ENCODE assay signal across 7 cellular contexts in genomic region chr2:119222863-119223520, GRCh38. TPM values are rescaled to one million over a fixed set of nuclear protein-coding genes. Genes with fewer than 3 reads are reported as not detected.
A peak's percentile ranks its signal among the peaks of the same experiment; 100 is the strongest.
DNase-seq lines count a peak whose midpoint lies in the region; ATAC-seq, FAIRE-seq and TF ChIP-seq lines count a peak whose summit lies in the region.

No MANE protein-coding gene starts in this region.

- no peaks in the 10 kb centered on the region for H3K9me3 Mint-ChIP-seq in IgD-negative memory B cell

- TF ChIP-seq CTCF in breast epithelium (IDR thresholded peaks at IDR 0.05), result no peak
- TF ChIP-seq CTCF in lung (IDR thresholded peaks at IDR 0.05; ENCODE audit: control extremely low read depth, extremely low read depth), result no peak
- no peak for TF ChIP-seq CTCF in thyroid gland (IDR thresholded peaks at IDR 0.05)

- H3K4me3 Mint-ChIP-seq in IgD-negative memory B cell, result peak overlapping the region; percentile 76 to 88 (median 80)

- no peak for ATAC-seq in lung (ENCODE audit: insufficient read depth, low FRiP score)

- no peaks in the 10 kb centered on the region for H3K27me3 ChIP-seq in breast epithelium
- no peaks in the 10 kb centered on the region for H3K27me3 ChIP-seq in lung (ENCODE audit: control insufficient read depth, insufficient read depth)
- H3K27me3 ChIP-seq in thyroid gland, result no peaks in the 10 kb centered on the region
- no peaks in the 10 kb centered on the region for H3K27me3 ChIP-seq in small intestine (ENCODE audit: control insufficient read depth in 2 of 2, insufficient read depth in 2 of 2, low read length in 2 of 2)

- TF ChIP-seq POLR2A in breast epithelium (IDR thresholded peaks at IDR 0.05) (no peak), thyroid gland (IDR thresholded peaks at IDR 0.05) (no peak)

- no peaks in the 10 kb centered on the region for H3K9me3 ChIP-seq in breast epithelium
- H3K9me3 ChIP-seq in lung (ENCODE audit: control insufficient read depth in 2 of 2, insufficient read depth in 1 of 2, low read length in 1 of 2), result no peaks in the 10 kb centered on the region
- H3K9me3 ChIP-seq in thyroid gland, result no peaks in the 10 kb centered on the region
- H3K9me3 ChIP-seq in small intestine (ENCODE audit: control insufficient read depth, low read depth), result no peaks in the 10 kb centered on the region

- peaks cover 7% of the 10 kb centered on the region for H3K27me3 Mint-ChIP-seq in IgD-negative memory B cell

- intact Hi-C loops in breast epithelium (cut with DNase I; ENCODE audit: low total_unique reads), result loop anchor here (10.0 kb wide), 1 partner anchor 942 kb away; no protein-coding TSS in a partner anchor
- intact Hi-C loops in thyroid gland (cut with DNase I), result loop anchor here (5.0 kb wide), 1 partner anchor 64 kb away; no protein-coding TSS in a partner anchor

- FAIRE-seq in small intestine (lab: Jason Lieb, UNC) (no peak), frontal cortex (lab: Jason Lieb, UNC) (no peak)

- no peaks in the 10 kb centered on the region for H3K36me3 ChIP-seq in breast epithelium
- H3K36me3 ChIP-seq in lung (ENCODE audit: control insufficient read depth in 2 of 2, insufficient read depth in 2 of 2, low read length in 2 of 2), result no peaks in the 10 kb centered on the region
- no peaks in the 10 kb centered on the region for H3K36me3 ChIP-seq in thyroid gland
- no peaks in the 10 kb centered on the region for H3K36me3 ChIP-seq in small intestine (ENCODE audit: control insufficient read depth in 2 of 2, insufficient read depth in 2 of 2, low read length in 2 of 2)

- no peak for DNase-seq in breast epithelium (ENCODE audit: low spot score in 2 of 2)
- DNase-seq in lung (ENCODE audit: low spot score), result no peak
- DNase-seq in thyroid gland, result no peak
- DNase-seq in small intestine, result no peak
- no peak for DNase-seq in frontal cortex (ENCODE audit: low spot score in 2 of 2)
- DNase-seq in NCI-H2171 (lab: John Stamatoyannopoulos, UW), result no peak

- peaks cover 0 to 13% of the 10 kb centered on the region in 2 donors for H3K4me1 ChIP-seq in breast epithelium
- H3K4me1 ChIP-seq in lung (ENCODE audit: control insufficient read depth in 2 of 2, insufficient read depth in 2 of 2, low read length in 2 of 2), result peaks cover 0 to 16% of the 10 kb centered on the region in 2 donors
- peaks cover 11 to 35% of the 10 kb centered on the region in 2 donors for H3K4me1 ChIP-seq in thyroid gland
- H3K4me1 ChIP-seq in small intestine (ENCODE audit: control insufficient read depth in 2 of 2, insufficient read depth in 1 of 2, low read depth in 1 of 2, low read length in 1 of 2), result no peaks in the 10 kb centered on the region

- WGBS in lung, 2 donors, result 76% methylated on average over 22 of the region's 22 CpGs
- 75 to 82% methylated on average over 20 to 22 of the region's 22 CpGs for WGBS in thyroid gland, 2 donors
- WGBS in small intestine, 3 donors, result 71 to 75% (median 73%) methylated on average over 21 to 22 of the region's 22 CpGs

- H3K36me3 Mint-ChIP-seq in IgD-negative memory B cell, result peaks cover 3% of the 10 kb centered on the region

- H3K27ac ChIP-seq in breast epithelium (peak overlapping the region; percentile 48 to 70), lung (ENCODE audit: low read depth in 1 of 2, low read length in 1 of 2) (no peak overlapping the region), thyroid gland (peak overlapping the region in 2 of 3 donors; percentile 12 to 42), small intestine (ENCODE audit: low read depth in 1 of 2, low read length in 1 of 2) (no peak overlapping the region)

- peak overlapping the region; percentile 66 to 86 (median 74) for H3K4me3 ChIP-seq in breast epithelium
- H3K4me3 ChIP-seq in lung, result peak overlapping the region; percentile 1
- H3K4me3 ChIP-seq in thyroid gland (replicated peaks in 1 of 3), result peak overlapping the region in 1 of 3 donors; percentile 73
- H3K4me3 ChIP-seq in small intestine (ENCODE audit: low read depth in 1 of 2, low read length in 2 of 2), result peak overlapping the region in 1 of 2 donors; percentile 63

- H3K27ac Mint-ChIP-seq in IgD-negative memory B cell, result peak overlapping the region in 1 of 3 donors; percentile 81

- peaks cover 0 to 8% (median 5%) of the 10 kb centered on the region in 3 donors for H3K4me1 Mint-ChIP-seq in IgD-negative memory B cell

RNA-seq across cellular contexts. Expression of gene STEAP3, which starts 0.6 kb away (rescaled TPM):
- polyA plus RNA-seq in IgD-negative memory B cell, result 1.2 TPM
- total RNA-seq in breast epithelium, result 10 to 100 TPM; 11.2 to 52.2 (median 49.8) TPM
- total RNA-seq in lung, result 10 to 100 TPM in 1 of 2 donors, 1 to 10 TPM in 1; 4.3 to 47.8 TPM
- 10 to 100 TPM in 1 of 2 donors, 1 to 10 TPM in 1; 8.1 to 32.1 TPM for polyA plus RNA-seq in lung
- total RNA-seq in thyroid gland, result 10 to 100 TPM in 2 of 4 donors, 1 to 10 TPM in 2; 7.4 to 23.2 (median 12.0) TPM
- 10 to 100 TPM in 1 of 3 donors, 1 to 10 TPM in 2; 1.3 to 19.2 (median 5.1) TPM for polyA plus RNA-seq in small intestine
- total RNA-seq in frontal cortex, result under 0.01 TPM

Comparison
In these comparisons a context has a peak if more than half of its experiments do, and no peak if none do; other contexts are left out.
1. H3K27ac ChIP-seq: peak in breast epithelium (2 of 2) and thyroid gland (2 of 3); none in lung (0 of 2) and small intestine (0 of 2).